In the genomic region with DNA sequence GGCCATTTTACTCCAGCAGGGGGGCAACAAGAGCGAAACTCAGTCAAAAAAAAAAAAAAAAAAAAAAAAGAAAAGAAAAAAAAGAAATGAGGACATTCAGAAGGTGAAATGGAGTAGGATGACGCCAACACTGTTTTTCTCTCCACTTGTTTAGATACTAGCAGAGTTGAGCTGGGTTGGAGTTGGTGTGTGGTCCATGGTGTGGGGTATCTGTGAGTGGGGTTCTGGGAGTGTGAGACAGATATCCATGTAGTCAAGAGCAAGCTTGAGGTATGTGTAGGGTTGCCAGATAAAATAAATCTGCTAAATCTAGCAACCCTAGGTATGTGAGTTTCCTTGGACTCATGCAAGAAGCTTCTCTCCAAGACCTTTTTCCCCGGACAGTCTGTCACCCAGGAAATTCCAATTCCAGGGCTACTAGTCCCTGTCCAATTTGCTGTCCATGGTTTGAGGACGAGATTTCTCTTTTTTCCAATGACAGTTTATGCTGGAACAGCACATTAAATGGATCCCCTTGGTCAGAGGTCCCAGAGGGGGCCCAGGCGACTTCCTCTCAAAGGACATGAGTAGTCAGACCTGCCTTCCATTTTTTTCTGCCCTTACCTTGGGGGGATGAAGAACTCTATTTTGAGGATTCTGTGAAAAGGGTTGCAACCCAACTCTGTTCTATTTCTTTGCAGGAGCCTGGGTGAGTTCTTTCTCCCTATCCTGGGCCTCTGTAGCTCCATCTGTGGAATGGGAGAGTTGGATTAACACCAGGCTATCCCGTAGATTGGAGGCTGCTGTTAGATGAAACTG, we compare ENCODE assay signal across 8 cellular contexts. TPM values are rescaled to one million over a fixed set of nuclear protein-coding genes. Genes with fewer than 3 reads are reported as not detected.
A peak's percentile ranks its signal among the peaks of the same experiment; 100 is the strongest.
DNase-seq lines count a peak whose midpoint lies in the region; ATAC-seq and TF ChIP-seq lines count a peak whose summit lies in the region.

No MANE protein-coding gene starts in this region.

- H3K79me2 ChIP-seq in DND-41 (ENCODE audit: insufficient read depth, low read length) (peaks cover 66% of the 10 kb centered on the region), KMS-11 (ENCODE audit: insufficient read depth, low read depth) (peaks cover 10% of the 10 kb centered on the region; the same call in 1 of the 2 replicates)

- H3K27ac Mint-ChIP-seq in nephron, result peak overlapping the region; percentile 40 to 91 (median 67)

- H3K9me3 ChIP-seq in DND-41 (ENCODE audit: insufficient read depth, low read length, severe bottlenecking) (no peaks in the 10 kb centered on the region), ascending aorta (no peaks in the 10 kb centered on the region)

- H3K9ac ChIP-seq in DND-41 (ENCODE audit: low read depth, low read length) (peak overlapping the region; percentile 96), KMS-11 (no peak overlapping the region; the same call in 1 of the 2 replicates)

- H3K4me3 Mint-ChIP-seq in nephron, result peak overlapping the region; percentile 94 to 95 (median 94)

- peaks cover 55% of the 10 kb centered on the region for H3K4me1 Mint-ChIP-seq in nephron

- TF ChIP-seq CTCF in DND-41 (IDR thresholded peaks at IDR 0.05; ENCODE audit: borderline replicate concordance, extremely low read depth, low read length, poor library complexity, severe bottlenecking) (no peak), KMS-11 (conservative IDR thresholded peaks at IDR 0.05; ENCODE audit: low read depth, low read length) (no peak), ascending aorta (IDR thresholded peaks at IDR 0.05) (no peak), nephron (IDR thresholded peaks at IDR 0.05; ENCODE audit: unreplicated experiment in 3 of 3) (no peak)

- H3K4me2 ChIP-seq in DND-41 (ENCODE audit: insufficient read depth, low read length) (peak overlapping the region; percentile 87), KMS-11 (peak overlapping the region; percentile 59; the same call in 1 of the 2 replicates)

- peaks cover 68% of the 10 kb centered on the region for H3K27me3 Mint-ChIP-seq in nephron (ENCODE audit: low read depth)

- H3K27me3 ChIP-seq in DND-41 (ENCODE audit: insufficient read depth, low read length, poor library complexity), result no peaks in the 10 kb centered on the region
- no peaks in the 10 kb centered on the region for H3K27me3 ChIP-seq in KMS-11 (ENCODE audit: insufficient read depth, low read depth)
- no peaks in the 10 kb centered on the region for H3K27me3 ChIP-seq in ascending aorta

- H3K27ac ChIP-seq in DND-41 (ENCODE audit: low read length) (peak overlapping the region; percentile 84), KMS-11 (no peak overlapping the region), ascending aorta (peak overlapping the region in 1 of 2 donors; percentile 94)

- H4K20me1 ChIP-seq in DND-41 (ENCODE audit: insufficient read depth, low read length), result peaks cover 54% of the 10 kb centered on the region
- H4K20me1 ChIP-seq in KMS-11 (ENCODE audit: insufficient read depth), result no peaks in the 10 kb centered on the region

- H3K36me3 Mint-ChIP-seq in nephron (ENCODE audit: low read depth), result no peaks in the 10 kb centered on the region

- ATAC-seq in DND-41 (ENCODE audit: insufficient read depth, low read depth) (no peak), GM21786 (IDR thresholded peaks at IDR 0.05; ENCODE audit: unreplicated experiment) (no peak), GM19463 (IDR thresholded peaks at IDR 0.05; ENCODE audit: unreplicated experiment) (no peak)

- intact Hi-C loops in ascending aorta (cut with DNase I), result loop anchor here (2.0 to 5.0 kb wide), 8 partner anchors 73 to 767 kb away; a partner anchor contains a TSS

- H2AFZ ChIP-seq in DND-41 (ENCODE audit: low read depth, low read length) (no peak overlapping the region), KMS-11 (ENCODE audit: low read depth) (no peak overlapping the region)

- peaks cover 48% of the 10 kb centered on the region for H3K36me3 ChIP-seq in DND-41 (ENCODE audit: insufficient read depth, low read length)
- H3K36me3 ChIP-seq in KMS-11 (ENCODE audit: insufficient read depth), result no peaks in the 10 kb centered on the region
- H3K36me3 ChIP-seq in ascending aorta, result no peaks in the 10 kb centered on the region

- no peaks in the 10 kb centered on the region for H3K9me3 Mint-ChIP-seq in nephron

- H3K4me1 ChIP-seq in DND-41 (ENCODE audit: insufficient read depth, low read length), result peaks cover 42% of the 10 kb centered on the region
- H3K4me1 ChIP-seq in KMS-11 (ENCODE audit: low read depth, poor library complexity, severe bottlenecking), result peaks cover 8% of the 10 kb centered on the region
- peaks cover 9 to 46% of the 10 kb centered on the region in 2 donors for H3K4me1 ChIP-seq in ascending aorta

- H3K4me3 ChIP-seq in DND-41 (ENCODE audit: low read depth in 1 of 2, low read length in 2 of 2), result peak overlapping the region; percentile 65 to 88; a peak in 3 of 4 replicates
- H3K4me3 ChIP-seq in KMS-11 (IDR thresholded peaks at IDR 0.05; ENCODE audit: insufficient read depth, low read depth, low read length), result no peak overlapping the region
- H3K4me3 ChIP-seq in ascending aorta, result peak overlapping the region; percentile 76 to 78

- DNase-seq in DND-41 (no peak), ascending aorta (ENCODE audit: low spot score in 2 of 2) (no peak), occipital lobe (lab: John Stamatoyannopoulos, UW) (no peak), DMS 273 (lab: John Stamatoyannopoulos, UW; ENCODE audit: unreplicated experiment) (no peak)

RNA-seq across cellular contexts. Expression of a gene that starts 2.1 kb away (rescaled TPM):
- total RNA-seq in ascending aorta (1.3 TPM), occipital lobe (0.31 TPM)

RNA-seq across cellular contexts. Expression of a gene that starts 19.6 kb away (rescaled TPM):
- not detected for total RNA-seq in ascending aorta
- total RNA-seq in occipital lobe, result not detected
